Comparison of ENCODE assay signal across 8 cellular contexts in genomic region chr19:56350416-56351045, GRCh38. TPM values are rescaled to one million over a fixed set of nuclear protein-coding genes. Genes with fewer than 3 reads are reported as not detected.
DNase-seq lines count a peak whose midpoint lies in the region; ATAC-seq, FAIRE-seq and TF ChIP-seq lines count a peak whose summit lies in the region.

No MANE protein-coding gene starts in this region.

- H3K9me3 ChIP-seq in A549: peaks cover 52% of the 10 kb centered on the region

- DNase-seq in A549 (ENCODE audit: low read depth in 1 of 2, low spot score in 1 of 2) (peak; percentile 11 to 60), GM12864 (ENCODE audit: low read depth) (no peak), NCI-H446 treated with DMSO at 0.1 percent for 48 hours (lab: John Stamatoyannopoulos, UW) (peak; percentile 18), fibroblast of the conjunctiva (ENCODE audit: low read depth) (peak; percentile 17), retina (peak; percentile 12)
- peak; percentile 13 to 19 for DNase-seq in activated CD8-positive, alpha-beta memory T cell treated with anti-CD3 and anti-CD28 coated beads for 4 hours (ENCODE audit: low read depth in 2 of 2)

- no peak for TF ChIP-seq POLR2A in A549 (IDR thresholded peaks at IDR 0.05; ENCODE audit: low read length)

- no peak for FAIRE-seq in A549 (lab: Jason Lieb, UNC)

- CTCF ChIA-PET in A549 (lab: Yijun Ruan, JAX): interaction anchor here (1.3 to 2.0 kb wide), 3 partner anchors 97 to 275 kb away, joined by 3 to 7 read pairs (median 6); no protein-coding TSS in a partner anchor

- no peak overlapping the region for H3K27ac ChIP-seq in A549

- peak in 1 of 2 experiments; percentile 40; a peak in 2 of 6 replicates for ATAC-seq in A549
- no peak for ATAC-seq in GM19463 (IDR thresholded peaks at IDR 0.05; ENCODE audit: unreplicated experiment)
- ATAC-seq in GM21576 (IDR thresholded peaks at IDR 0.05; ENCODE audit: unreplicated experiment): no peak

- no peak for TF ChIP-seq EP300 in A549 (IDR thresholded peaks at IDR 0.05)

- POLR2A ChIA-PET in A549 (lab: Yijun Ruan, JAX): no interaction called here

- no peaks in the 10 kb centered on the region for H3K4me1 ChIP-seq in A549

- TF ChIP-seq RAD21 in A549 (conservative IDR thresholded peaks at IDR 0.05 in 1 of 2, IDR thresholded peaks at IDR 0.05 in 1 of 2): peak; percentile 57 to 64

- 10% methylated on average over 8 of the region's 8 CpGs for WGBS in A549 (ENCODE audit: missing lambda C conversion rate)

- peak; percentile 58 for TF ChIP-seq CTCF in A549 (IDR thresholded peaks at IDR 0.05)
- TF ChIP-seq CTCF in GM12864 (IDR thresholded peaks at IDR 0.05; ENCODE audit: low read depth, low read length, missing control alignments): peak; percentile 84

- H3K4me2 ChIP-seq in A549: no peak overlapping the region

- H3K4me3 ChIP-seq in A549 (no peak overlapping the region), GM12864 (ENCODE audit: low read depth, low read length) (no peak overlapping the region)

TF ChIP-seq in A549, 52 proteins besides CTCF, POLR2A, EP300 and RAD21:
- no peak for TF ChIP-seq HOXB13 (CRISPR knock-in tag; IDR thresholded peaks at IDR 0.05; ENCODE audit: low read depth)
- no peak for TF ChIP-seq MAX (IDR thresholded peaks at IDR 0.05)
- TF ChIP-seq CEBPB (IDR thresholded peaks at IDR 0.05): no peak
- TF ChIP-seq SREBF2 (IDR thresholded peaks at IDR 0.05): no peak
- TF ChIP-seq FOSB (CRISPR knock-in tag; IDR thresholded peaks at IDR 0.05): no peak
- TF ChIP-seq RARB (CRISPR knock-in tag; IDR thresholded peaks at IDR 0.05): no peak

RNA-seq across cellular contexts. Expression of gene ZSCAN5A, which starts 35.9 kb away (rescaled TPM):
- 13.3 and 16.1 TPM in 2 replicates for polyA plus RNA-seq in A549 (2011; rRNA removed)
- 13.9 and 15.6 TPM in 2 replicates for polyA plus RNA-seq in A549 (2012; cell fraction: cytosol; rRNA removed)
- polyA plus RNA-seq in A549 (2012; cell fraction: nucleus; rRNA removed): 6.8 and 7.8 TPM in 2 replicates
- polyA plus RNA-seq in A549 (2017; fragmentation: RNase III; extraction: RNeasy Plus Mini Kit Qiagen cat#74134 plus additional on column Dnase treatment): 10.8 to 12.2 TPM (median 12.0 TPM) in 3 replicates
- 39.0 and 39.5 TPM in 2 replicates for polyA minus RNA-seq in A549 (2011; rRNA and poly(A)+ RNA removed)

RNA-seq across cellular contexts. Expression of gene ZNF582, which starts 42.8 kb away (rescaled TPM):
- polyA plus RNA-seq in A549 (2011; rRNA removed) (3.2 TPM in 2 replicates), A549 (2017; fragmentation: RNase III; extraction: RNeasy Plus Mini Kit Qiagen cat#74134 plus additional on column Dnase treatment) (1.0 to 1.5 TPM (median 1.1 TPM) in 3 replicates)
- 1.2 and 1.3 TPM in 2 replicates for polyA plus RNA-seq in A549 (2012; cell fraction: cytosol; rRNA removed)
- polyA plus RNA-seq in A549 (2012; cell fraction: nucleus; rRNA removed): 0.53 and 0.82 TPM in 2 replicates
- polyA minus RNA-seq in A549 (2011; rRNA and poly(A)+ RNA removed): 1.2 and 3.8 TPM in 2 replicates

RNA-seq across cellular contexts. Expression of gene ZNF583, which starts 53.6 kb away (rescaled TPM):
- polyA plus RNA-seq in A549 (2011; rRNA removed) (3.4 and 4.8 TPM in 2 replicates), A549 (2017; fragmentation: RNase III; extraction: RNeasy Plus Mini Kit Qiagen cat#74134 plus additional on column Dnase treatment) (2.9 to 4.2 TPM (median 3.4 TPM) in 3 replicates)
- 0.66 and 0.70 TPM in 2 replicates for polyA plus RNA-seq in A549 (2012; cell fraction: cytosol; rRNA removed)
- 0.26 and 0.40 TPM in 2 replicates for polyA plus RNA-seq in A549 (2012; cell fraction: nucleus; rRNA removed)
- polyA minus RNA-seq in A549 (2011; rRNA and poly(A)+ RNA removed): 1.8 and 2.9 TPM in 2 replicates
